ENCODE assay signal across 28 cellular contexts in the genomic region with DNA sequence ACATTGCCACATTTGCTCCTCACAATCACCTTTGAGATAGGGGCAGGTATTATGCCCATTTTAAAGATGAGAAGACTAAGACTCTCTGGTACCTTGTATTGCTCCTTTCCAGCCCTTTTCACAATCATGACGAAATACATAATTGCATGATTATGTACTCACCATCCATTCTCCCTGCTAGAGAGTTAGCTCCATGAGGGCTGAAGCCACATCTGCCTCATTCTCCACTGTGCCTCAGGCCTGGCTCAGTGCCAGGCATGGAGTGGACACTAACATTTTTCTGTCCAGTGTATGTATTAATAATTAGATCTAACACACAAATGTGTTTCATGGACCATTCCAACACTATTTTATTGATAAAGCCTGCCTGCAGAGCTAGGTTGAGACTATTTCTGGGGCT.
"Had no signal": no experiment of that assay in that cellular context is flagged by ENCODE, and none has a peak within 500 bp of the region (broad histone marks: within the 10 kb centered on the region; RNA-seq: fewer than 3 reads in every experiment).

No MANE protein-coding gene starts in this region.

- H3K36me3 ChIP-seq: colonic mucosa, esophagus squamous epithelium, gastrocnemius medialis, gastroesophageal sphincter, heart left ventricle, heart right ventricle had no signal

- H3K4me1 ChIP-seq: colonic mucosa, esophagus squamous epithelium, foreskin keratinocyte, gastrocnemius medialis, gastroesophageal sphincter, heart left ventricle, heart right ventricle had no signal

- H3K27me3 ChIP-seq: colonic mucosa, foreskin keratinocyte, hepatocyte had no signal

- H3K27ac ChIP-seq: colonic mucosa, coronary artery, dorsolateral prefrontal cortex, epithelial cell of prostate, esophagus squamous epithelium, foreskin keratinocyte, gastrocnemius medialis, gastroesophageal sphincter, heart left ventricle, heart right ventricle, hepatocyte had no signal

- H3K79me2 ChIP-seq: hepatocyte had no signal

- ATAC-seq: effector memory CD8-positive, alpha-beta T cell; esophagus mucosa; foreskin keratinocyte; gastrocnemius medialis; gastroesophageal sphincter; heart left ventricle; heart right ventricle had no signal

- H3K4me3 ChIP-seq: colonic mucosa, coronary artery, dorsolateral prefrontal cortex, esophagus squamous epithelium, gastrocnemius medialis, gastroesophageal sphincter, heart left ventricle, heart right ventricle, hepatocyte had no signal

- H3K4me2 ChIP-seq: hepatocyte had no signal

- FAIRE-seq: colon, endometrium, endothelial cell of umbilical vein, frontal cortex had no signal

- H3K9me3 ChIP-seq: colonic mucosa, esophagus squamous epithelium, gastrocnemius medialis had no signal

- DNase-seq: colonic mucosa; cortex of kidney; dermis blood vessel endothelial cell; dorsolateral prefrontal cortex; effector CD4-positive, alpha-beta T cell; effector CD8-positive, alpha-beta T cell; effector memory CD4-positive, alpha-beta T cell; effector memory CD8-positive, alpha-beta T cell; endodermal cell; erythroblast; esophagus squamous epithelium; foreskin fibroblast; foreskin keratinocyte; foreskin melanocyte; gastrocnemius medialis; glutamatergic neuron; head of caudate nucleus; heart left ventricle; heart right ventricle had no signal

- H2AFZ ChIP-seq: hepatocyte had no signal
